29 cellular contexts compared by ENCODE assay signal in genomic region chr16:22632621-22633020, GRCh38.
"Had no signal": no experiment of that assay in that cellular context is flagged by ENCODE, and none has a peak within 500 bp of the region (broad histone marks: within the 10 kb centered on the region; RNA-seq: fewer than 3 reads in every experiment).

No MANE protein-coding gene starts in this region.

- H2AFZ ChIP-seq: parathyroid adenoma had no signal

- DNase-seq: cortex of kidney; effector memory CD8-positive, alpha-beta T cell; erythroblast; esophagus squamous epithelium; gastrocnemius medialis; left cardiac atrium; left lung; mesenchymal stem cell; mucosa of descending colon; naive B cell; stimulated activated CD4-positive, alpha-beta T cell treated with anti-CD3 and anti-CD28 coated beads, Interleukin-12 subunit alpha, Interleukin-12 subunit beta, amount 100 ng/mL, for 4 hours; stimulated activated CD4-positive, alpha-beta T cell treated with anti-CD3 and anti-CD28 coated beads, Interleukin-1b, Interleukin-23, amount 100 ng/mL, for 48 hours; stimulated activated CD4-positive, alpha-beta T cell treated with anti-CD3 and anti-CD28 coated beads, Interleukin-4, amount 100 ng/mL, for 1 hour; stimulated activated CD8-positive, alpha-beta memory T cell treated with anti-CD3 and anti-CD28 coated beads, Interleukin-4, amount 100 ng/mL, for 48 hours; stimulated activated naive CD4-positive, alpha-beta T cell; stimulated activated naive CD8-positive, alpha-beta T cell treated with anti-CD3 and anti-CD28 coated beads, Interleukin-15, amount 100 ng/mL, for 72 hours; transverse colon; upper lobe of right lung; uterus had no signal

- H3K9me3 ChIP-seq: esophagus squamous epithelium, gastrocnemius medialis, mucosa of descending colon, neutrophil, prostate gland, suprapubic skin, upper lobe of right lung, uterus had no signal

- H3K36me3 Mint-ChIP-seq: mesothelial cell of epicardium; natural killer cell treated with Interleukin-12 subunit alpha and Interleukin-12 subunit beta and Interleukin-15 and Interleukin-18, amount 100 ng/mL, for 72 hours had no signal

- H3K4me1 Mint-ChIP-seq: mesothelial cell of epicardium; naive B cell; neural crest cell; stimulated activated naive CD8-positive, alpha-beta T cell treated with anti-CD3 and anti-CD28 coated beads, Interleukin-15, amount 100 ng/mL, for 72 hours had no signal

- H3K36me3 ChIP-seq: esophagus squamous epithelium, gastrocnemius medialis, left lung, neutrophil, prostate gland, right atrium auricular region, suprapubic skin, transverse colon, upper lobe of right lung, uterus had no signal

- H3K27me3 ChIP-seq: right atrium auricular region, suprapubic skin, upper lobe of right lung, uterus had no signal

- H3K4me3 ChIP-seq: esophagus squamous epithelium, gastrocnemius medialis, left lung, mucosa of descending colon, prostate gland, right atrium auricular region, smooth muscle cell, suprapubic skin, transverse colon, upper lobe of right lung, uterus had no signal

- H3K9me3 Mint-ChIP-seq: effector memory CD8-positive, alpha-beta T cell; mesothelial cell of epicardium; naive B cell; natural killer cell treated with Interleukin-12 subunit alpha and Interleukin-12 subunit beta and Interleukin-15 and Interleukin-18, amount 100 ng/mL, for 72 hours; neural crest cell; stimulated activated naive CD8-positive, alpha-beta T cell treated with anti-CD3 and anti-CD28 coated beads, Interleukin-15, amount 100 ng/mL, for 72 hours had no signal

- H3K4me1 ChIP-seq: esophagus squamous epithelium, gastrocnemius medialis, left lung, parathyroid adenoma, prostate gland, right atrium auricular region, suprapubic skin, transverse colon, upper lobe of right lung, uterus had no signal

- H3K4me3 Mint-ChIP-seq: effector memory CD8-positive, alpha-beta T cell; mesothelial cell of epicardium; naive B cell; natural killer cell treated with Interleukin-12 subunit alpha and Interleukin-12 subunit beta and Interleukin-15 and Interleukin-18, amount 100 ng/mL, for 72 hours; neural crest cell; stimulated activated naive CD8-positive, alpha-beta T cell treated with anti-CD3 and anti-CD28 coated beads, Interleukin-15, amount 100 ng/mL, for 72 hours had no signal

- H3K9ac ChIP-seq: parathyroid adenoma had no signal

- ATAC-seq: effector memory CD8-positive, alpha-beta T cell; gastrocnemius medialis; left cardiac atrium; left lung; mucosa of descending colon; natural killer cell treated with Interleukin-12 subunit alpha and Interleukin-12 subunit beta and Interleukin-15 and Interleukin-18, amount 100 ng/mL, for 72 hours; sciatic nerve; stimulated activated naive CD8-positive, alpha-beta T cell treated with anti-CD3 and anti-CD28 coated beads, Interleukin-15, amount 100 ng/mL, for 72 hours; upper lobe of right lung had no signal

- H3K4me2 ChIP-seq: smooth muscle cell had no signal

- H3K27ac ChIP-seq: esophagus squamous epithelium, gastrocnemius medialis, left lung, neutrophil, parathyroid adenoma, prostate gland, right atrium auricular region, suprapubic skin, transverse colon, upper lobe of right lung, uterus had no signal

- H3K79me2 ChIP-seq: parathyroid adenoma had no signal

- H3K27ac Mint-ChIP-seq: effector memory CD8-positive, alpha-beta T cell; mesothelial cell of epicardium; naive B cell; natural killer cell treated with Interleukin-12 subunit alpha and Interleukin-12 subunit beta and Interleukin-15 and Interleukin-18, amount 100 ng/mL, for 72 hours; stimulated activated naive CD8-positive, alpha-beta T cell treated with anti-CD3 and anti-CD28 coated beads, Interleukin-15, amount 100 ng/mL, for 72 hours had no signal
